Comparison of ENCODE assay signal across 9 cellular contexts in genomic region chr14:22838631-22839041, GRCh38. TPM values are rescaled to one million over a fixed set of nuclear protein-coding genes. Genes with fewer than 3 reads are reported as not detected.
A peak's percentile ranks its signal among the peaks of the same experiment; 100 is the strongest.
DNase-seq lines count a peak whose midpoint lies in the region; ATAC-seq and TF ChIP-seq lines count a peak whose summit lies in the region.
"Had no signal": no experiment of that assay in that cellular context is flagged by ENCODE, and none has a peak within 500 bp of the region (broad histone marks: within the 10 kb centered on the region; RNA-seq: fewer than 3 reads in every experiment).

No MANE protein-coding gene starts in this region.

- intact Hi-C loops in MCF 10A (cut with micrococcal nuclease) = loop anchor here (5.0 kb wide), 1 partner anchor 34 kb away; the partner anchor contains the start of gene LRP10

- no peaks in the 10 kb centered on the region for H3K9me3 Mint-ChIP-seq in MCF 10A (ENCODE audit: unreplicated experiment)
- H3K9me3 Mint-ChIP-seq: activated CD4-positive, alpha-beta T cell treated with anti-CD3 and anti-CD28 coated beads, Interleukin-2, amount 10 ng/mL, durations not matched to agents 7 days and 5 days had no signal

- peaks cover 23% of the 10 kb centered on the region for H3K4me1 ChIP-seq in HUES64 (ENCODE audit: insufficient read depth, low read length)
- peaks cover 16 to 42% of the 10 kb centered on the region in 2 donors for H3K4me1 ChIP-seq in thoracic aorta (ENCODE audit: control insufficient read depth in 1 of 2, low read depth in 2 of 2)

- H3K4me3 ChIP-seq in HUES64 (ENCODE audit: low read length) (peak overlapping the region; percentile 79; the same call in 1 of the 2 replicates), thoracic aorta (peak overlapping the region; percentile 96)

- H3K9ac ChIP-seq in HUES64 (ENCODE audit: low read depth, low read length) = no peak overlapping the region

- H3K36me3 Mint-ChIP-seq in MCF 10A (ENCODE audit: insufficient read depth, unreplicated experiment) = peaks cover 45% of the 10 kb centered on the region

- ATAC-seq in thoracic aorta (ENCODE audit: insufficient number of reproducible peaks, low FRiP score, low read depth) (no peak), HG03442 (IDR thresholded peaks at IDR 0.05; ENCODE audit: unreplicated experiment) (no peak)

- H3K27me3 Mint-ChIP-seq in MCF 10A (ENCODE audit: insufficient read depth, unreplicated experiment) = no peaks in the 10 kb centered on the region

- WGBS in HUES64 = 65% methylated on average over 5 of the region's 6 CpGs

- H3K27ac ChIP-seq in HUES64 (ENCODE audit: low read depth, low read length) (no peak overlapping the region), layer of hippocampus (ENCODE audit: low read depth, low read length) (peak overlapping the region; percentile 86), thoracic aorta (peak overlapping the region; percentile 95 to 98)

- peak; percentile 50 for DNase-seq in MCF 10A (ENCODE audit: unreplicated experiment)
- DNase-seq in thoracic aorta (ENCODE audit: low spot score) = no peak
- no peak for DNase-seq in DMS 273 (lab: John Stamatoyannopoulos, UW; ENCODE audit: unreplicated experiment)
- no peak for DNase-seq in SK-N-DZ (ENCODE audit: low spot score)
- no peak for DNase-seq in germinal center (ENCODE audit: low spot score)
- DNase-seq: activated CD4-positive, alpha-beta T cell treated with anti-CD3 and anti-CD28 coated beads, Interleukin-2, amount 10 ng/mL, durations not matched to agents 7 days and 5 days had no signal

- POLR2A ChIA-PET in MCF 10A (lab: Yijun Ruan, JAX) = interaction anchor here (0.5 to 5.7 kb wide), 28 partner anchors 10 to 1436 kb away, joined by 3 to 142 read pairs (median 5); partner anchors contain the start of genes ABHD4, AJUBA, DAD1 and HAUS4

- CTCF ChIA-PET in MCF 10A (lab: Yijun Ruan, JAX) = interaction anchor here (0.6 to 18.2 kb wide), 20 partner anchors 10 to 282 kb away, joined by 3 to 330 read pairs (median 8); partner anchors contain the start of genes LRP10 and OXA1L

- H3K4me3 Mint-ChIP-seq in MCF 10A (ENCODE audit: unreplicated experiment) = peak overlapping the region; percentile 99
- H3K4me3 Mint-ChIP-seq: activated CD4-positive, alpha-beta T cell treated with anti-CD3 and anti-CD28 coated beads, Interleukin-2, amount 10 ng/mL, durations not matched to agents 7 days and 5 days had no signal

- BruUV-seq in MCF 10A (replicated peaks; lab: Mats Ljungman, UMichigan) = no TSS peak

- TF ChIP-seq CTCF in MCF 10A (IDR thresholded peaks at IDR 0.05; ENCODE audit: unreplicated experiment) (no peak), thoracic aorta (IDR thresholded peaks at IDR 0.05) (no peak)

- H3K27ac Mint-ChIP-seq in MCF 10A (ENCODE audit: low read depth, unreplicated experiment) = peak overlapping the region; percentile 98
- H3K27ac Mint-ChIP-seq: activated CD4-positive, alpha-beta T cell treated with anti-CD3 and anti-CD28 coated beads, Interleukin-2, amount 10 ng/mL, durations not matched to agents 7 days and 5 days had no signal

- peaks cover 21% of the 10 kb centered on the region for H3K4me1 Mint-ChIP-seq in MCF 10A (ENCODE audit: insufficient read depth, unreplicated experiment)

- H3K9me3 ChIP-seq in HUES64 (ENCODE audit: insufficient read depth, low read depth, low read length) (no peaks in the 10 kb centered on the region), thoracic aorta (no peaks in the 10 kb centered on the region)

- H3K36me3 ChIP-seq in HUES64 (ENCODE audit: insufficient read depth, low read length) = peaks cover 47% of the 10 kb centered on the region
- H3K36me3 ChIP-seq in thoracic aorta = peaks cover 31% of the 10 kb centered on the region

- peaks cover 15% of the 10 kb centered on the region for H3K27me3 ChIP-seq in HUES64 (ENCODE audit: insufficient read depth, low read length)
- no peaks in the 10 kb centered on the region for H3K27me3 ChIP-seq in layer of hippocampus (ENCODE audit: control insufficient read depth, insufficient read depth, low read length)
- no peaks in the 10 kb centered on the region for H3K27me3 ChIP-seq in thoracic aorta (replicated peaks; ENCODE audit: insufficient read depth)

RNA-seq across cellular contexts. Expression of gene MMP14, which starts 2.3 kb away (rescaled TPM):
- polyA plus RNA-seq in HUES64 (2013, experiment 1 of 2) = 34.2 TPM
- 40.1 TPM for polyA plus RNA-seq in HUES64 (2013, experiment 2 of 2)
- total RNA-seq in MCF 10A (2022) (71.5 and 78.6 TPM in 2 replicates), thoracic aorta (100 to 1,000 TPM; 160 to 182 TPM)
- 3.1 and 4.2 TPM in 2 replicates for polyA plus RNA-seq in SK-N-DZ (2014; cell fraction: cytosol; rRNA removed)
- polyA plus RNA-seq in SK-N-DZ (2014; cell fraction: nucleus; rRNA removed) = 1.7 and 3.4 TPM in 2 replicates

RNA-seq across cellular contexts. Expression of gene MRPL52, which starts 8.9 kb away (rescaled TPM):
- 154 TPM for polyA plus RNA-seq in HUES64 (2013, experiment 1 of 2)
- 177 TPM for polyA plus RNA-seq in HUES64 (2013, experiment 2 of 2)
- total RNA-seq in MCF 10A (2022) = 172 and 186 TPM in 2 replicates
- total RNA-seq in thoracic aorta = 10 to 100 TPM; 17.3 to 65.0 TPM
- 263 and 507 TPM in 2 replicates for polyA plus RNA-seq in SK-N-DZ (2014; cell fraction: cytosol; rRNA removed)
- 124 and 172 TPM in 2 replicates for polyA plus RNA-seq in SK-N-DZ (2014; cell fraction: nucleus; rRNA removed)

RNA-seq across cellular contexts. Expression of gene SLC7A7, which starts 23.4 kb away (rescaled TPM):
- polyA plus RNA-seq in HUES64 (2013, experiment 1 of 2) = 3.2 TPM
- polyA plus RNA-seq in HUES64 (2013, experiment 2 of 2) = 4.9 TPM
- total RNA-seq in MCF 10A (2022) = 0.61 and 0.98 TPM in 2 replicates
- total RNA-seq in thoracic aorta = 10 to 100 TPM; 34.4 to 38.5 TPM
- polyA plus RNA-seq in SK-N-DZ (2014; cell fraction: cytosol; rRNA removed) = 0.48 and 2.2 TPM in 2 replicates
- 0.37 and 1.5 TPM in 2 replicates for polyA plus RNA-seq in SK-N-DZ (2014; cell fraction: nucleus; rRNA removed)

RNA-seq across cellular contexts. Expression of gene LRP10, which starts 32.9 kb away (rescaled TPM):
- polyA plus RNA-seq in HUES64 (2013, experiment 1 of 2) = 13.0 TPM
- polyA plus RNA-seq in HUES64 (2013, experiment 2 of 2) = 12.5 TPM
- 71.0 and 83.1 TPM in 2 replicates for total RNA-seq in MCF 10A (2022)
- 100 to 1,000 TPM; 158 to 209 TPM for total RNA-seq in thoracic aorta
- 2.2 and 2.5 TPM in 2 replicates for polyA plus RNA-seq in SK-N-DZ (2014; cell fraction: cytosol; rRNA removed)
- polyA plus RNA-seq in SK-N-DZ (2014; cell fraction: nucleus; rRNA removed) = 1.6 and 3.7 TPM in 2 replicates

RNA-seq across cellular contexts. Expression of gene REM2, which starts 44.4 kb away (rescaled TPM):
- polyA plus RNA-seq in HUES64 (2013, experiment 1 of 2) = 0.50 TPM
- polyA plus RNA-seq in HUES64 (2013, experiment 2 of 2) = 1.1 TPM
- total RNA-seq in MCF 10A (2022) = 0.26 and 0.47 TPM in 2 replicates
- under 1 TPM in 1 of 2 donors, not detected in 1; 0.28 TPM for total RNA-seq in thoracic aorta
- 2.5 and 4.0 TPM in 2 replicates for polyA plus RNA-seq in SK-N-DZ (2014; cell fraction: cytosol; rRNA removed)
- polyA plus RNA-seq in SK-N-DZ (2014; cell fraction: nucleus; rRNA removed) = 1.2 and 5.2 TPM in 2 replicates

Comparison
In these comparisons a context has a peak if more than half of its experiments do, and no peak if none do; other contexts are left out.
1. RNA of gene SLC7A7, which starts 23.4 kb away (total RNA-seq): 34.4 to 38.5 TPM in thoracic aorta; 0.61 to 0.98 TPM in MCF 10A; every median in the first group is over 10 times any median in the second.